Comparison of ENCODE assay signal across 2 cellular contexts in the genomic region with DNA sequence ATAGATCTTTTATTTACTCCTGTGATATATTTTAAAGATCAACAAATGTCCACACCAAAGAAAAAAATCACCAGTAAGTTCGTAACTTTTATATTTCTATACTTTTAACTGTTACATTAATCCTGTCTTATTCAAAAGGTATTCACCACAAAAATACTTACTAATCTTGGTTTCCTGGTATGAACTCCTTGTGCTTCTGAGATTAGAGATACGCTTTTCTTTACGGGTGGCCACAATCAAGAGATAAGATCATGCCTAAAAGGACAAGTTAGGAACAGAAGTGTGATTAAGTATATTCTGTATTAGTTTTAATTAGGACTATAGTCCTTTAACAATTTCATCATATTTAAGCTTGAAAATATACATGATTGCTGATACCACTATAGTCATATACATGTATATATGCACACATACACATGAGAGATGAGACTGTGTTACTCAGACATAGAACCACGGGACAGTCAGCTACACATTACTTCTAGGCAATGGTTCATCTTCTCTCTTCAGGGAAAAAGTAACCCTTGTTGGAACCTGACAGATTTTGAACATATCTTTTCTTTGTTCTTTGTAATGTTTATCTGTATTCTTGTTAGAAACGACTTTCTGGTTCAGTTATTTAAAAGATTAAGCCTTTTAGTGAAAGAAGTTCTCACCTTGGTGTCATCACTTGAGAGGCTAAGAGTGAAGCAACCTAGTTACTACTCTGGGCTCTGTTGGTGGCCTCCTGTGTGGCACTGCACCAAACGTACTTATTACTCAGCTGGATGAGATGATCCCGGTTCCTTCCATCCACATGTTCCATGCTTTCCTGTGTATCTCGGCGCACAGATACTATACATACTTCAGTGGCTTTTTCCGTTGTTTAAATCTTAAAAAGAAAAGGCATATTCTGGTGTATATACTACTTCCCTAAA.
TF ChIP-seq lines count a peak whose summit lies in the region.

No MANE protein-coding gene starts in this region.

TF ChIP-seq in A549, 52 proteins besides CTCF, POLR2A, EP300 and RAD21:
- TF ChIP-seq CHD2 (IDR thresholded peaks at IDR 0.05; ENCODE audit: low read length, partially characterized antibody) (no peak), JUNB (IDR thresholded peaks at IDR 0.05) (no peak), BHLHE40 (IDR thresholded peaks at IDR 0.05; ENCODE audit: low read depth, low read length) (no peak), RNF2 (IDR thresholded peaks at IDR 0.05; ENCODE audit: borderline replicate concordance, low read depth) (no peak), FOSB (CRISPR knock-in tag; IDR thresholded peaks at IDR 0.05) (no peak), CBX2 (IDR thresholded peaks at IDR 0.05; ENCODE audit: borderline replicate concordance, low read depth) (no peak), ESRRA (IDR thresholded peaks at IDR 0.05; ENCODE audit: borderline replicate concordance, low read length) (no peak)
- TF ChIP-seq, protein P1, sequence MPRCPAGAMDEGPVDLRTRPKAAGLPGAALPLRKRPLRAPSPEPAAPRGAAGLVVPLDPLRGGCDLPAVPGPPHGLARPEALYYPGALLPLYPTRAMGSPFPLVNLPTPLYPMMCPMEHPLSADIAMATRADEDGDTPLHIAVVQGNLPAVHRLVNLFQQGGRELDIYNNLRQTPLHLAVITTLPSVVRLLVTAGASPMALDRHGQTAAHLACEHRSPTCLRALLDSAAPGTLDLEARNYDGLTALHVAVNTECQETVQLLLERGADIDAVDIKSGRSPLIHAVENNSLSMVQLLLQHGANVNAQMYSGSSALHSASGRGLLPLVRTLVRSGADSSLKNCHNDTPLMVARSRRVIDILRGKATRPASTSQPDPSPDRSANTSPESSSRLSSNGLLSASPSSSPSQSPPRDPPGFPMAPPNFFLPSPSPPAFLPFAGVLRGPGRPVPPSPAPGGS (IDR thresholded peaks at IDR 0.05), result no peak
- TF ChIP-seq, protein P2, sequence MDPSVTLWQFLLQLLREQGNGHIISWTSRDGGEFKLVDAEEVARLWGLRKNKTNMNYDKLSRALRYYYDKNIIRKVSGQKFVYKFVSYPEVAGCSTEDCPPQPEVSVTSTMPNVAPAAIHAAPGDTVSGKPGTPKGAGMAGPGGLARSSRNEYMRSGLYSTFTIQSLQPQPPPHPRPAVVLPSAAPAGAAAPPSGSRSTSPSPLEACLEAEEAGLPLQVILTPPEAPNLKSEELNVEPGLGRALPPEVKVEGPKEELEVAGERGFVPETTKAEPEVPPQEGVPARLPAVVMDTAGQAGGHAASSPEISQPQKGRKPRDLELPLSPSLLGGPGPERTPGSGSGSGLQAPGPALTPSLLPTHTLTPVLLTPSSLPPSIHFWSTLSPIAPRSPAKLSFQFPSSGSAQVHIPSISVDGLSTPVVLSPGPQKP (IDR thresholded peaks at IDR 0.05; ENCODE audit: low read depth, low read length), result no peak
TF ChIP-seq in A549: peak in this region for 0.

TF ChIP-seq in IMR-90, 13 proteins besides CTCF, POLR2A, EP300 and RAD21:
- TF ChIP-seq MAFK (IDR thresholded peaks at IDR 0.05; ENCODE audit: low read depth, low read length), result no peak
- no peak for TF ChIP-seq RCOR1 (IDR thresholded peaks at IDR 0.05; ENCODE audit: insufficient replicate concordance, low read length)
- TF ChIP-seq CHD1 (IDR thresholded peaks at IDR 0.05; ENCODE audit: low read depth, low read length), result no peak
- TF ChIP-seq, protein P2 (IDR thresholded peaks at IDR 0.05; ENCODE audit: borderline replicate concordance, low read depth, low read length), result no peak
- no peak for TF ChIP-seq FOS (IDR thresholded peaks at IDR 0.05; ENCODE audit: low read depth, low read length)
- TF ChIP-seq CEBPB (IDR thresholded peaks at IDR 0.05; ENCODE audit: low read depth, low read length), result peak; percentile 47; the same call in 1 of the 2 replicates
- no peak for TF ChIP-seq NFE2L2 (IDR thresholded peaks at IDR 0.05; ENCODE audit: low read depth, low read length)
